16 cellular contexts compared by ENCODE assay signal in the genomic region with DNA sequence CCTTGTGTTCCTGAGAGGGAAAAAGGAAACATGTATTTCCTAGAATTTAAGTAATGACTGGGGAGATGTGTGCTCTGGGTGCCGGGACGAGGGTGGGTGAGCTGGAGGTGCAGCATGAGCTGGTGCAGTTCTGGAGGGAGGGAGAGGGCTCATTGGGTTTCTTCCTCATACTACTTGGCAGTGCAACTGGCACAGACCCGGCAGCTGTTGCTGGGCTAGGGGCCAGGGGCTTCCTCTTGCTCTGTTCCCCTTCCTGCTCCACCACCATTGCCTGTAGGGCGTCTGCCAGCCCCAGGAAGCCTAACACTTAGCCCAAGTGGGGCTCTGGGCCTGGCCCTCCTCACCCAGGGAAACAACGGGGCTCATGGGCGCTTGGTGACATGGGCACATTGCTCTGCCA. TPM values are rescaled to one million over a fixed set of nuclear protein-coding genes. Genes with fewer than 3 reads are reported as not detected.
DNase-seq lines count a peak whose midpoint lies in the region.
"Had no signal": no experiment of that assay in that cellular context is flagged by ENCODE, and none has a peak within 500 bp of the region (broad histone marks: within the 10 kb centered on the region; RNA-seq: fewer than 3 reads in every experiment).

No MANE protein-coding gene starts in this region.

- no peak overlapping the region for H3K23ac ChIP-seq in neuronal stem cell (ENCODE audit: low read depth, low read length, poor library complexity)

- no peaks in the 10 kb centered on the region for H3K9me3 ChIP-seq in BLaER1 treated with 17β-estradiol and CSF1 and Interleukin-3, amounts not matched to agents 10 nM and 100 nM (replicated peaks in 1 of 11)
- peaks cover 0 to 2% of the 10 kb centered on the region in 2 donors for H3K9me3 ChIP-seq in neuronal stem cell (replicated peaks in 1 of 2; ENCODE audit: control insufficient read depth in 2 of 2, insufficient read depth in 1 of 2, low read depth in 1 of 2, low read length in 2 of 2)
- H3K9me3 ChIP-seq: Peyer's patch, SJSA1 had no signal

- peaks cover 55 to 87% (median 79%) of the 10 kb centered on the region in 10 experiments for H3K4me1 ChIP-seq in BLaER1 treated with 17β-estradiol and CSF1 and Interleukin-3, amounts not matched to agents 10 nM and 100 nM
- H3K4me1 ChIP-seq in neuronal stem cell (ENCODE audit: control insufficient read depth in 2 of 2, insufficient read depth in 1 of 2, low read depth in 1 of 2, low read length in 2 of 2), result peaks cover 0 to 1% of the 10 kb centered on the region in 2 donors
- H3K4me1 ChIP-seq: SJSA1 had no signal

- H2BK15ac ChIP-seq in neuronal stem cell (ENCODE audit: low read length), result no peak overlapping the region

- peaks cover 13 to 18% (median 16%) of the 10 kb centered on the region in 11 experiments for H3K27me3 ChIP-seq in BLaER1 treated with 17β-estradiol and CSF1 and Interleukin-3, amounts not matched to agents 10 nM and 100 nM
- H3K27me3 ChIP-seq in neuronal stem cell (ENCODE audit: control insufficient read depth in 3 of 3, insufficient read depth in 3 of 3, low read depth in 1 of 3, low read length in 3 of 3), result peaks cover 3 to 53% (median 16%) of the 10 kb centered on the region in 3 experiments
- H3K27me3 ChIP-seq: Peyer's patch had no signal

- H2BK5ac ChIP-seq in neuronal stem cell (ENCODE audit: low read length), result no peak overlapping the region

- no CpG with 5 or more reads among the region's 6 CpGs for WGBS in neuronal stem cell (ENCODE audit: extremely low coverage in 2 of 2, insufficient read length in 2 of 2, insufficient replicate concordance in 1 of 2), 2 donors

- H3K36me3 ChIP-seq in BLaER1 treated with 17β-estradiol and CSF1 and Interleukin-3, amounts not matched to agents 10 nM and 100 nM, result no peaks in the 10 kb centered on the region
- H3K36me3 ChIP-seq in neuronal stem cell (replicated peaks in 1 of 2; ENCODE audit: control insufficient read depth in 2 of 2, insufficient read depth in 2 of 2, low read length in 2 of 2), result no peaks in the 10 kb centered on the region
- H3K36me3 ChIP-seq: Peyer's patch, SJSA1 had no signal

- H4K91ac ChIP-seq in neuronal stem cell (ENCODE audit: low read depth, low read length, poor library complexity), result no peak overlapping the region

- H3K18ac ChIP-seq in neuronal stem cell (ENCODE audit: low read length), result peak overlapping the region; percentile 75

- no peak overlapping the region for H3K14ac ChIP-seq in neuronal stem cell (ENCODE audit: low read length)

- DNase-seq in CD1c-positive myeloid dendritic cell (ENCODE audit: extremely low spot score), result peak; percentile 22
- DNase-seq in NCI-H2029 (lab: John Stamatoyannopoulos, UW), result peak; percentile 60
- DNase-seq in neuronal stem cell (ENCODE audit: low spot score), result no peak
- no peak for DNase-seq in NCI-H524 treated with DMSO at 0.1 percent for 48 hours (lab: John Stamatoyannopoulos, UW)
- no peak for DNase-seq in HuH-7 (ENCODE audit: low spot score)
- DNase-seq in NCI-H1417 (lab: John Stamatoyannopoulos, UW), result no peak
- DNase-seq: C1 segment of cervical spinal cord, DMS79 treated with DMSO at 0.1 percent for 48 hours, NCI-H1092, NCI-H1436 treated with DMSO at 0.1 percent for 48 hours, NCI-H2227 treated with DMSO at 0.1 percent for 48 hours, Peyer's patch had no signal

- H2BK12ac ChIP-seq in neuronal stem cell (ENCODE audit: low read length), result no peak overlapping the region

- H3K4me3 ChIP-seq in BLaER1 treated with 17β-estradiol and CSF1 and Interleukin-3, amounts not matched to agents 10 nM and 100 nM, result peak overlapping the region in 1 of 10 experiments; percentile 16; a peak in 1 of 20 replicates
- H3K4me3 ChIP-seq in neuronal stem cell (ENCODE audit: low read length in 2 of 2), result no peak overlapping the region
- H3K4me3 ChIP-seq: GM12878, K562, Peyer's patch, SJSA1 had no signal

- H3K9ac ChIP-seq in BLaER1 treated with 17β-estradiol and CSF1 and Interleukin-3, amounts not matched to agents 10 nM and 100 nM, result peak overlapping the region in 8 of 11 experiments; percentile 21 to 74 (median 63); a peak in 13 of 22 replicates
- H3K9ac ChIP-seq in neuronal stem cell (ENCODE audit: low read depth, low read length, poor library complexity), result no peak overlapping the region

- peak overlapping the region in 9 of 11 experiments; percentile 32 to 90 (median 76); a peak in 17 of 22 replicates for H3K27ac ChIP-seq in BLaER1 treated with 17β-estradiol and CSF1 and Interleukin-3, amounts not matched to agents 10 nM and 100 nM
- no peak overlapping the region for H3K27ac ChIP-seq in neuronal stem cell (replicated peaks; ENCODE audit: low read length)
- H3K27ac ChIP-seq: Peyer's patch, SJSA1 had no signal

- H2BK120ac ChIP-seq in neuronal stem cell (ENCODE audit: low read depth, low read length), result no peak overlapping the region

- H2AFZ ChIP-seq in neuronal stem cell (ENCODE audit: low read length), result no peak overlapping the region

- H3K4me2 ChIP-seq in BLaER1 treated with 17β-estradiol and CSF1 and Interleukin-3, amounts not matched to agents 10 nM and 100 nM, result peak overlapping the region; percentile 70 to 96 (median 91)
- H3K4me2 ChIP-seq in neuronal stem cell (ENCODE audit: insufficient read depth, low read length, poor library complexity, severe bottlenecking), result no peak overlapping the region

- peak overlapping the region; percentile 53 for H2AK5ac ChIP-seq in neuronal stem cell (ENCODE audit: low read depth, low read length)

- no peak overlapping the region for H3K4ac ChIP-seq in neuronal stem cell (ENCODE audit: low read length)

- no peaks in the 10 kb centered on the region for H3K79me1 ChIP-seq in neuronal stem cell (ENCODE audit: low read depth, low read length)

- peaks cover 0 to 36% (median 8%) of the 10 kb centered on the region in 11 experiments; a peak in 7 of 22 replicates for H4K20me1 ChIP-seq in BLaER1 treated with 17β-estradiol and CSF1 and Interleukin-3, amounts not matched to agents 10 nM and 100 nM

- no peak overlapping the region for H4K8ac ChIP-seq in neuronal stem cell (ENCODE audit: low read depth, low read length)

RNA-seq across cellular contexts. Expression of gene RET, which starts 5.9 kb away (rescaled TPM):
- 2.3 TPM for polyA plus RNA-seq in neuronal stem cell (2013, experiment 1 of 2)
- 2.2 TPM for polyA plus RNA-seq in neuronal stem cell (2013, experiment 2 of 2)
- polyA plus RNA-seq: GM12878, K562 had no signal

RNA-seq across cellular contexts. Expression of gene CSGALNACT2, which starts 55.5 kb away (rescaled TPM):
- 6.7 TPM for polyA plus RNA-seq in neuronal stem cell (2013, experiment 1 of 2)
- 7.4 TPM for polyA plus RNA-seq in neuronal stem cell (2013, experiment 2 of 2)

Comparison
In these comparisons a context has a peak if more than half of its experiments do, and no peak if none do; other contexts are left out.
1. DNase-seq: peak in CD1c-positive myeloid dendritic cell (single experiment) and NCI-H2029 (single experiment); none in neuronal stem cell (single experiment), NCI-H524 treated with DMSO at 0.1 percent for 48 hours (single experiment), HuH-7 (single experiment) and NCI-H1417 (0 of 3).